7 cellular contexts compared by ENCODE assay signal in the genomic region with DNA sequence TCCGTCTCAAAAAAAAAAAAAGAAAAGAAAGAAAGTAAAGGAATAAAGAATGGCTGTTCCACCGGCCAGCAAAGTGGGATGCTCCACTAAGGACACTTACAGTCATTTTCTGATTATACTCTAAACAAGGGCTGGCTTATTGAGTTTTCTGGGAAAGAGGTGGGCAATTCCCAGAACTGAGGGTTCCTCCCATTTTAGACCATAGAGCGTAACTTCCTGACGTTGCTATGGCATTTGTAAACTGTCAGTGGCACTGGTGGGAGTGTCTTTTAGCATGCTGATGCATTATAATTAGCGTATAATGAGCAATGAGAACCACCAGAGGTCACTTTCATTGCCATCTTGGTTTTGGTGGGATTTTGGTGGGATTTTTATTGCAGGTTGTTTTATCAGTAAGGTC.
"Had no signal": no experiment of that assay in that cellular context is flagged by ENCODE, and none has a peak within 500 bp of the region (broad histone marks: within the 10 kb centered on the region; RNA-seq: fewer than 3 reads in every experiment).

No MANE protein-coding gene starts in this region.

- ATAC-seq: GM23338, HepG2 had no signal

- H3K4me1 Mint-ChIP-seq: GM23338, H9 had no signal

- H3K27me3 Mint-ChIP-seq: IgD-negative memory B cell had no signal

- H3K9me3 Mint-ChIP-seq: IgD-negative memory B cell had no signal

- H3K27ac Mint-ChIP-seq: GM23338, H9 had no signal

- DNase-seq: H9, HCEC 1CT had no signal

- H3K4me3 Mint-ChIP-seq: GM23338, H9, IgD-negative memory B cell had no signal

- FAIRE-seq: H1, H54, HepG2 had no signal
